Comparison of ENCODE assay signal across 26 cellular contexts in the genomic region with DNA sequence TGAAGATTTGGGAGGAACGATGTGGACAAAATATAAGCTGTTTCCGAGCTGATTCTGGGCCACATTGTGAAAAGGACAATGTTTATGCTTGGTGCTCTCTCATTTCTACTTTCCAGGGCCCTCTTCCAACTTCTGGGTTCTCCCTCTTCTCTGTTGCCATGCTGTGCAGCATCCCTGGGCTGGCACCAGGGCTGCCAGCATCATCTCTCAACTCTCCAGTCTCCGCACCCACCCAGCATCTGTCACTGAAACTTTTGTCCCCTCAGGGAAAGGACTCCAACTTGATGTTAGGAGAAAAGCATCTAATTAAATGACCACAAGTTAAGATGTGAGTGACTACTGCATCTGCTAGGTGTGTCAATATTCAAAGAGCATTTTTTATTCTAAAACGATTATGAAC.
"Had no signal": no experiment of that assay in that cellular context is flagged by ENCODE, and none has a peak within 500 bp of the region (broad histone marks: within the 10 kb centered on the region; RNA-seq: fewer than 3 reads in every experiment).

No MANE protein-coding gene starts in this region.

- H3K4me1 ChIP-seq: stomach, suprapubic skin, testis, thyroid gland, tibial artery, tibial nerve, transverse colon, upper lobe of right lung had no signal

- H3K27ac ChIP-seq: stomach, suprapubic skin, testis, thoracic aorta, thyroid gland, tibial artery, tibial nerve, transverse colon, upper lobe of right lung had no signal

- DNase-seq: stimulated activated CD4-positive, alpha-beta T cell treated with anti-CD3 and anti-CD28 coated beads, Interleukin-1b, Interleukin-23, amount 100 ng/mL, for 48 hours; stimulated activated CD4-positive, alpha-beta T cell treated with anti-CD3 and anti-CD28 coated beads, Interleukin-2, amount 100 ng/mL, for 24 hours; stimulated activated CD4-positive, alpha-beta T cell treated with anti-CD3 and anti-CD28 coated beads, Interleukin-2, amount 100 ng/mL, for 48 hours; stimulated activated CD4-positive, alpha-beta T cell treated with anti-CD3 and anti-CD28 coated beads, Interleukin-4, amount 100 ng/mL, for 1 hour; stimulated activated CD4-positive, alpha-beta T cell treated with anti-CD3 and anti-CD28 coated beads, Interleukin-4, amount 100 ng/mL, for 24 hours; stimulated activated CD4-positive, alpha-beta T cell treated with anti-CD3 and anti-CD28 coated beads, Interleukin-4, amount 100 ng/mL, for 4 hours; stimulated activated CD8-positive, alpha-beta memory T cell treated with anti-CD3 and anti-CD28 coated beads, Interleukin-4, amount 100 ng/mL, for 48 hours; stimulated activated naive B cell treated with anti-CD40 and anti-IgM and Interleukin-4, amounts not matched to agents 10 μg/mL and 1 μg/mL and 100 μg/mL, for 72 hours; stimulated activated naive CD4-positive, alpha-beta T cell; stimulated activated naive CD4-positive, alpha-beta T cell treated with Interleukin-2 at 50 U/mL for 16 hours; stimulated activated naive CD8-positive, alpha-beta T cell treated with anti-CD3 and anti-CD28 coated beads, Interleukin-15, amount 100 ng/mL, for 72 hours; stimulated activated naive CD8-positive, alpha-beta T cell treated with anti-CD3 and anti-CD28 coated beads, Interleukin-15, Interleukin-2, amounts not matched to agents 100 U/mL and 50 U/mL, for 24 hours; stomach; substantia nigra; testis; thyroid gland; tibial artery; transverse colon; trophoblast cell; upper lobe of right lung had no signal

- H3K27me3 ChIP-seq: stomach, testis, thyroid gland, tibial artery, upper lobe of right lung had no signal

- H3K36me3 ChIP-seq: stomach, suprapubic skin, thoracic aorta, thyroid gland, tibial artery, tibial nerve, transverse colon, upper lobe of right lung had no signal

- FAIRE-seq: urothelium cell line had no signal

- ATAC-seq: stimulated activated effector memory CD8-positive, alpha-beta T cell treated with anti-CD3 and anti-CD28 coated beads, Interleukin-12 subunit alpha, Interleukin-12 subunit beta, amount 100 ng/mL, for 72 hours; stimulated activated memory B cell treated with anti-CD40 and anti-IgM and Interleukin-4, amounts not matched to agents 10 μg/mL and 1 μg/mL and 100 μg/mL, for 72 hours; stimulated activated naive B cell treated with anti-CD40 and anti-IgM and Interleukin-4, amounts not matched to agents 10 μg/mL and 1 μg/mL and 100 μg/mL, for 72 hours; stimulated activated naive CD8-positive, alpha-beta T cell treated with anti-CD3 and anti-CD28 coated beads, Interleukin-15, amount 100 ng/mL, for 72 hours; stimulated activated naive CD8-positive, alpha-beta T cell treated with anti-CD3 and anti-CD28 coated beads, Interleukin-15, Interleukin-2, amounts not matched to agents 100 U/mL and 50 U/mL, for 24 hours; upper lobe of right lung had no signal

- H3K9me3 ChIP-seq: stomach, suprapubic skin, testis, thoracic aorta, thyroid gland, tibial artery, tibial nerve, transverse colon, upper lobe of right lung had no signal

- H3K4me3 ChIP-seq: stomach, suprapubic skin, testis, thoracic aorta, thyroid gland, tibial artery, tibial nerve, transverse colon, upper lobe of right lung had no signal
